Comparison of ENCODE assay signal across 19 cellular contexts in genomic region chr2:214765180-214765579, GRCh38.
"Had no signal": no experiment of that assay in that cellular context is flagged by ENCODE, and none has a peak within 500 bp of the region (broad histone marks: within the 10 kb centered on the region; RNA-seq: fewer than 3 reads in every experiment).

No MANE protein-coding gene starts in this region.

- H3K4me1 ChIP-seq: heart right ventricle, psoas muscle, sigmoid colon had no signal

- DNase-seq: effector memory CD4-positive, alpha-beta T cell; erythroblast; heart right ventricle; hypothalamus; left cardiac atrium; left ventricle myocardium superior; mesendoderm; naive thymus-derived CD8-positive, alpha-beta T cell; psoas muscle; sigmoid colon; stimulated activated CD4-positive, alpha-beta T cell treated with anti-CD3 and anti-CD28 coated beads, Interleukin-2, amount 100 ng/mL, for 48 hours; stimulated activated naive CD4-positive, alpha-beta T cell treated with Interleukin-2 at 50 U/mL for 16 hours; trophoblast cell had no signal

- H3K4me3 ChIP-seq: heart right ventricle, lung, psoas muscle, sigmoid colon, smooth muscle cell had no signal

- ATAC-seq: heart right ventricle; left cardiac atrium; left ventricle myocardium superior; naive thymus-derived CD8-positive, alpha-beta T cell; psoas muscle had no signal

- FAIRE-seq: endometrium, frontal cortex, islet of Langerhans had no signal

- H3K27me3 ChIP-seq: heart right ventricle, neutrophil, sigmoid colon had no signal

- H3K27ac ChIP-seq: heart right ventricle, neutrophil, psoas muscle, sigmoid colon had no signal

- H3K9me3 ChIP-seq: heart right ventricle, neutrophil, psoas muscle, sigmoid colon had no signal
